ENCODE assay signal across 1 cellular context in genomic region chr6:17967668-17968067, GRCh38.
TF ChIP-seq lines count a peak whose summit lies in the region.

No MANE protein-coding gene starts in this region.

TF ChIP-seq in GM23338, 12 proteins besides CTCF, POLR2A, EP300 and RAD21:
- TF ChIP-seq ETS1 (IDR thresholded peaks at IDR 0.05) (no peak), ZNF114 (CRISPR knock-in tag; IDR thresholded peaks at IDR 0.05) (no peak), CREB1 (CRISPR knock-in tag; IDR thresholded peaks at IDR 0.05; ENCODE audit: low read depth) (no peak), ZNF331 (CRISPR knock-in tag; IDR thresholded peaks at IDR 0.05; ENCODE audit: low read depth) (no peak), ZNF462 (CRISPR knock-in tag; IDR thresholded peaks at IDR 0.05) (no peak), NANOG (IDR thresholded peaks at IDR 0.05; ENCODE audit: borderline replicate concordance) (no peak), JUNB (IDR thresholded peaks at IDR 0.05; ENCODE audit: unreplicated experiment) (no peak), POLR2AphosphoS5 (IDR thresholded peaks at IDR 0.05; ENCODE audit: low read depth) (no peak), STAT1 (IDR thresholded peaks at IDR 0.05; ENCODE audit: unreplicated experiment) (no peak), EZH2phosphoT487 (IDR thresholded peaks at IDR 0.05; ENCODE audit: unreplicated experiment) (no peak), REST (IDR thresholded peaks at IDR 0.05; ENCODE audit: unreplicated experiment) (no peak), EZH2 (IDR thresholded peaks at IDR 0.05; ENCODE audit: low read depth, unreplicated experiment) (no peak)
